In genomic region chr9:120397453-120397852, GRCh38 we compare ENCODE assay signal across 16 cellular contexts.
"Had no signal": no experiment of that assay in that cellular context is flagged by ENCODE, and none has a peak within 500 bp of the region (broad histone marks: within the 10 kb centered on the region; RNA-seq: fewer than 3 reads in every experiment).

No MANE protein-coding gene starts in this region.

- H3K79me2 ChIP-seq: parathyroid adenoma had no signal

- H2AFZ ChIP-seq: parathyroid adenoma had no signal

- H3K4me1 ChIP-seq: gastroesophageal sphincter, left ventricle myocardium inferior, parathyroid adenoma, stomach had no signal

- H3K4me3 ChIP-seq: gastroesophageal sphincter, left ventricle myocardium inferior, stomach had no signal

- H3K27me3 ChIP-seq: gastroesophageal sphincter, stomach had no signal

- FAIRE-seq: colon, endothelial cell of umbilical vein, kidney had no signal

- H3K27ac ChIP-seq: gastroesophageal sphincter, left ventricle myocardium inferior, parathyroid adenoma, stomach had no signal

- DNase-seq: activated CD4-positive, alpha-beta T cell treated with anti-CD3 and anti-CD28 coated beads, Interleukin-2, amount 10 ng/mL, durations not matched to agents 24 days and 14 days; activated effector memory CD4-positive, alpha-beta T cell treated with anti-CD3 and anti-CD28 coated beads, Interleukin-2, amount 50 U/mL, for 16 hours; activated T-cell treated with anti-CD3 and anti-CD28 coated beads for 4 hours; kidney; left ventricle myocardium inferior; mesendoderm; nephron progenitor cell; stimulated activated CD4-positive, alpha-beta T cell treated with anti-CD3 and anti-CD28 coated beads, Interleukin-4, amount 100 ng/mL, for 4 hours; stomach; T-helper 17 cell had no signal

- H3K9me3 ChIP-seq: gastroesophageal sphincter, left ventricle myocardium inferior, stomach had no signal

- ATAC-seq: activated naive CD4-positive, alpha-beta T cell treated with anti-CD3 and anti-CD28 coated beads, Interleukin-2, amount 50 U/mL, for 72 hours; gastroesophageal sphincter; T-helper 17 cell; WTC11 had no signal
